19 cellular contexts compared by ENCODE assay signal in the genomic region with DNA sequence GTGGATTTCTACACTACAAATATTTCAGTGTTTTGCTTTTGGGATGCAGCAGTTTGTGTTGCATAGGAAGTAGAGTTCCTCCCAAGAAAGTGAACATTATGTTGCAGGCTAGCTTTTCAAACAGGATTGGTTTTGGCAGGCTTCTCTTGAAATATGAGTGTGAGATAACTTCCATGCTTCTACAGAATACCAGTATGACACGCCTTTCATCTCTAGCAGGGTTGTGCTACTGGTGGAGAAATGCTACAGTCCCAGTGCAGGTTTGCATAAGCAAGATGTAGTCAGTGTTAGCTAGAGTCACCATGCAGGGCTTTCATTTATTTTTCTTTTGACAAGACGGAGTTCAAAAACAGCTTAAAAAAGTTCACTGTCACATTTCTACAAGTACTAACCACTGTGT. TPM values are rescaled to one million over a fixed set of nuclear protein-coding genes. Genes with fewer than 3 reads are reported as not detected.
DNase-seq lines count a peak whose midpoint lies in the region; ATAC-seq and TF ChIP-seq lines count a peak whose summit lies in the region.
"Had no signal": no experiment of that assay in that cellular context is flagged by ENCODE, and none has a peak within 500 bp of the region (broad histone marks: within the 10 kb centered on the region; RNA-seq: fewer than 3 reads in every experiment).

No MANE protein-coding gene starts in this region.

- peaks cover 3% of the 10 kb centered on the region for H3K79me1 ChIP-seq in trophoblast cell (ENCODE audit: low read length)

- no peak overlapping the region for H2BK5ac ChIP-seq in trophoblast cell (ENCODE audit: low read depth, low read length, poor library complexity)

- no peak overlapping the region for H3K4me2 ChIP-seq in trophoblast cell (ENCODE audit: low read length)

- no peak overlapping the region for H4K12ac ChIP-seq in trophoblast cell (ENCODE audit: low read depth, low read length)

- 69% methylated on average over 2 of the region's 2 CpGs for WGBS in heart right ventricle, 2 donors
- WGBS in trophoblast cell (ENCODE audit: extremely low coverage, insufficient coverage, insufficient read length) = no CpG with 5 or more reads among the region's 2 CpGs

- H3K27ac ChIP-seq in brain microvascular endothelial cell = no peak overlapping the region
- peak overlapping the region in 6 of 10 donors; percentile 23 to 88 (median 76) for H3K27ac ChIP-seq in heart right ventricle
- no peak overlapping the region for H3K27ac ChIP-seq in trophoblast cell (ENCODE audit: low read depth, low read length)
- H3K27ac ChIP-seq: cardiac muscle cell, parathyroid adenoma had no signal

- no peak overlapping the region for H2BK120ac ChIP-seq in trophoblast cell (ENCODE audit: insufficient read depth, low read length, poor library complexity)

- H4K91ac ChIP-seq in trophoblast cell (ENCODE audit: low read depth, low read length) = no peak overlapping the region

- no peaks in the 10 kb centered on the region for H3K27me3 ChIP-seq in brain microvascular endothelial cell (replicated peaks)
- H3K27me3 ChIP-seq in heart right ventricle = no peaks in the 10 kb centered on the region
- H3K27me3 ChIP-seq in trophoblast cell (ENCODE audit: insufficient read depth, low read length) = no peaks in the 10 kb centered on the region
- H3K27me3 ChIP-seq: cardiac muscle cell, Peyer's patch had no signal

- H3K9ac ChIP-seq in trophoblast cell (ENCODE audit: low read length) = no peak overlapping the region
- H3K9ac ChIP-seq: parathyroid adenoma had no signal

- no peaks in the 10 kb centered on the region for H3K79me2 ChIP-seq in trophoblast cell (ENCODE audit: control insufficient read depth, insufficient read depth, low read length, poor library complexity)
- H3K79me2 ChIP-seq: parathyroid adenoma had no signal

- peak in 1 of 8 donors; percentile 29 for ATAC-seq in heart right ventricle
- ATAC-seq: naive thymus-derived CD8-positive, alpha-beta T cell had no signal

- in situ Hi-C loops in brain microvascular endothelial cell (cut with HindIII; ENCODE audit: low pct_ligation_motif_present, low sequenced_read_pairs) = no loop called here

- H3K23ac ChIP-seq in trophoblast cell (ENCODE audit: low read length) = no peak overlapping the region

- H2AFZ ChIP-seq in trophoblast cell (ENCODE audit: insufficient read depth, low read length, poor library complexity) = no peak overlapping the region
- H2AFZ ChIP-seq: parathyroid adenoma had no signal

- TF ChIP-seq CTCF in brain microvascular endothelial cell (IDR thresholded peaks at IDR 0.05; ENCODE audit: low read depth, low read length, missing control alignments) = no peak
- TF ChIP-seq CTCF in heart right ventricle (IDR thresholded peaks at IDR 0.05) = no peak

- H3K14ac ChIP-seq in trophoblast cell (ENCODE audit: low read length) = no peak overlapping the region

- no peak overlapping the region for H2BK12ac ChIP-seq in trophoblast cell (ENCODE audit: low read length)

- H3K18ac ChIP-seq in trophoblast cell (ENCODE audit: low read length) = no peak overlapping the region

- DNase-seq in NCI-H460 (ENCODE audit: extremely low read depth, low read depth) = peak; percentile 74
- peak; percentile 35 for DNase-seq in brain microvascular endothelial cell
- no peak for DNase-seq in heart right ventricle
- peak; percentile 54 to 70 for DNase-seq in trophoblast cell
- no peak for DNase-seq in activated naive CD4-positive, alpha-beta T cell (lab: John Stamatoyannopoulos, UW)
- DNase-seq in amygdala (lab: John Stamatoyannopoulos, UW) = no peak
- DNase-seq in SIG-M5 treated with dmso at 0.1 percent for 504 hours (lab: John Stamatoyannopoulos, UW; ENCODE audit: unreplicated experiment) = no peak
- DNase-seq: activated CD4-positive, alpha-beta T cell treated with anti-CD3 and anti-CD28 coated beads, Interleukin-2, amount 50 U/mL, for 48 hours; activated effector memory CD4-positive, alpha-beta T cell treated with Interleukin-2 at 50 U/mL for 16 hours; CD4-positive, alpha-beta T cell; dermis blood vessel endothelial cell; mesendoderm; naive thymus-derived CD8-positive, alpha-beta T cell; NCI-H1417; NCI-H510A; Peyer's patch had no signal

- H3K4me1 ChIP-seq in heart right ventricle (peaks cover 9 to 65% (median 50%) of the 10 kb centered on the region in 9 donors), trophoblast cell (ENCODE audit: control insufficient read depth in 1 of 2, insufficient read depth in 2 of 2, low read length in 2 of 2) (peaks cover 11 to 16% of the 10 kb centered on the region in 2 experiments)

- H3K4ac ChIP-seq in trophoblast cell (ENCODE audit: low read depth, low read length) = no peak overlapping the region

- intact Hi-C loops in heart right ventricle (cut with DNase I) = no loop called here

- H3K9me3 ChIP-seq in heart right ventricle (peaks cover 0 to 12% (median 0%) of the 10 kb centered on the region in 11 donors), trophoblast cell (ENCODE audit: insufficient read depth, low read depth, low read length) (no peaks in the 10 kb centered on the region)
- H3K9me3 ChIP-seq: Peyer's patch had no signal

- no peak overlapping the region for H4K8ac ChIP-seq in trophoblast cell (ENCODE audit: low read depth, low read length)

- no peak overlapping the region for H3K4me3 ChIP-seq in brain microvascular endothelial cell (ENCODE audit: low read depth, low read length)
- no peak overlapping the region for H3K4me3 ChIP-seq in heart right ventricle
- no peak overlapping the region for H3K4me3 ChIP-seq in trophoblast cell (ENCODE audit: low read depth, low read length)
- H3K4me3 ChIP-seq: cardiac muscle cell, Peyer's patch had no signal

- H2AK5ac ChIP-seq in trophoblast cell (ENCODE audit: low read length) = no peak overlapping the region

- H3K36me3 ChIP-seq in brain microvascular endothelial cell (replicated peaks) = no peaks in the 10 kb centered on the region
- H3K36me3 ChIP-seq in heart right ventricle = no peaks in the 10 kb centered on the region
- no peaks in the 10 kb centered on the region for H3K36me3 ChIP-seq in trophoblast cell (ENCODE audit: control insufficient read depth in 1 of 2, insufficient read depth in 2 of 2, low read length in 2 of 2)
- H3K36me3 ChIP-seq: cardiac muscle cell, Peyer's patch had no signal

RNA-seq across cellular contexts. Expression of gene CAVIN2, which starts 17.1 kb away (rescaled TPM):
- total RNA-seq in NCI-H460 (2014; rRNA removed; shearing (Covaris generic)) = 114 and 121 TPM in 2 replicates
- polyA plus RNA-seq in NCI-H460 (2014; cell fraction: nucleus; rRNA removed) = 58.8 and 65.0 TPM in 2 replicates
- 100 to 1,000 TPM in 5 of 10 donors, 10 to 100 TPM in 5; 73.5 to 126 (median 101) TPM for total RNA-seq in heart right ventricle
- polyA plus RNA-seq in heart right ventricle = 10 to 100 TPM; 31.5 to 38.6 TPM
- 0.03 TPM in 1 of 2 replicates, not detected in the other for polyA plus RNA-seq in trophoblast cell (2013)
- total RNA-seq: M059J; naive thymus-derived CD8-positive, alpha-beta T cell had no signal
- polyA plus RNA-seq: naive thymus-derived CD8-positive, alpha-beta T cell had no signal

Comparison
In these comparisons a context has a peak if more than half of its experiments do, and no peak if none do; other contexts are left out.
1. DNase-seq: peak in NCI-H460 (single experiment), brain microvascular endothelial cell (single experiment) and trophoblast cell (2 of 2); none in heart right ventricle (0 of 2), activated naive CD4-positive, alpha-beta T cell (0 of 4), amygdala (0 of 56) and SIG-M5 treated with dmso at 0.1 percent for 504 hours (single experiment).
2. H3K27ac ChIP-seq: peak in heart right ventricle (6 of 10); none in brain microvascular endothelial cell (single experiment) and trophoblast cell (single experiment).